Comparison of ENCODE assay signal across 26 cellular contexts in genomic region chr16:56755038-56755437, GRCh38.
"Had no signal": no experiment of that assay in that cellular context is flagged by ENCODE, and none has a peak within 500 bp of the region (broad histone marks: within the 10 kb centered on the region; RNA-seq: fewer than 3 reads in every experiment).

No MANE protein-coding gene starts in this region.

- H3K27me3 Mint-ChIP-seq: dendritic cell treated with granulocyte-macrophage colony-stimulating factor and Interleukin-4, amounts not matched to agents 40 ng/mL and 50 ng/mL, for 4 days; effector memory CD8-positive, alpha-beta T cell had no signal

- H2AFZ ChIP-seq: hepatocyte had no signal

- ATAC-seq: effector memory CD8-positive, alpha-beta T cell; esophagus mucosa; foreskin keratinocyte; gastrocnemius medialis; gastroesophageal sphincter; heart left ventricle; heart right ventricle had no signal

- H3K9me3 ChIP-seq: colonic mucosa, esophagus muscularis mucosa, esophagus squamous epithelium, gastrocnemius medialis, gastroesophageal sphincter had no signal

- H3K27me3 ChIP-seq: colonic mucosa, dorsolateral prefrontal cortex, esophagus muscularis mucosa, esophagus squamous epithelium, foreskin keratinocyte, gastrocnemius medialis, gastroesophageal sphincter, heart left ventricle, heart right ventricle, hepatocyte had no signal

- H3K27ac Mint-ChIP-seq: dendritic cell treated with granulocyte-macrophage colony-stimulating factor and Interleukin-4, amounts not matched to agents 40 ng/mL and 50 ng/mL, for 4 days; effector memory CD8-positive, alpha-beta T cell; endodermal cell had no signal

- H3K27ac ChIP-seq: colonic mucosa, coronary artery, dorsolateral prefrontal cortex, epithelial cell of prostate, esophagus muscularis mucosa, esophagus squamous epithelium, foreskin keratinocyte, gastrocnemius medialis, gastroesophageal sphincter, heart left ventricle, heart right ventricle, hepatocyte had no signal

- DNase-seq: colonic mucosa; cortex of kidney; dermis blood vessel endothelial cell; dorsolateral prefrontal cortex; effector CD4-positive, alpha-beta T cell; effector CD8-positive, alpha-beta T cell; effector memory CD4-positive, alpha-beta T cell; effector memory CD8-positive, alpha-beta T cell; endodermal cell; erythroblast; esophagus squamous epithelium; foreskin fibroblast; foreskin keratinocyte; foreskin melanocyte; gastrocnemius medialis; glutamatergic neuron; head of caudate nucleus; heart left ventricle; heart right ventricle had no signal

- H3K4me2 ChIP-seq: hepatocyte had no signal

- H3K4me3 ChIP-seq: colonic mucosa, coronary artery, dorsolateral prefrontal cortex, esophagus muscularis mucosa, esophagus squamous epithelium, gastrocnemius medialis, gastroesophageal sphincter, heart left ventricle, heart right ventricle, hepatocyte had no signal

- H3K4me1 Mint-ChIP-seq: endodermal cell had no signal

- H3K36me3 ChIP-seq: colonic mucosa had no signal

- H3K9me3 Mint-ChIP-seq: effector memory CD8-positive, alpha-beta T cell had no signal

- H3K4me1 ChIP-seq: colonic mucosa, gastrocnemius medialis had no signal

- H3K4me3 Mint-ChIP-seq: dendritic cell treated with granulocyte-macrophage colony-stimulating factor and Interleukin-4, amounts not matched to agents 40 ng/mL and 50 ng/mL, for 4 days; effector memory CD8-positive, alpha-beta T cell; endodermal cell had no signal
